In the genomic region with DNA sequence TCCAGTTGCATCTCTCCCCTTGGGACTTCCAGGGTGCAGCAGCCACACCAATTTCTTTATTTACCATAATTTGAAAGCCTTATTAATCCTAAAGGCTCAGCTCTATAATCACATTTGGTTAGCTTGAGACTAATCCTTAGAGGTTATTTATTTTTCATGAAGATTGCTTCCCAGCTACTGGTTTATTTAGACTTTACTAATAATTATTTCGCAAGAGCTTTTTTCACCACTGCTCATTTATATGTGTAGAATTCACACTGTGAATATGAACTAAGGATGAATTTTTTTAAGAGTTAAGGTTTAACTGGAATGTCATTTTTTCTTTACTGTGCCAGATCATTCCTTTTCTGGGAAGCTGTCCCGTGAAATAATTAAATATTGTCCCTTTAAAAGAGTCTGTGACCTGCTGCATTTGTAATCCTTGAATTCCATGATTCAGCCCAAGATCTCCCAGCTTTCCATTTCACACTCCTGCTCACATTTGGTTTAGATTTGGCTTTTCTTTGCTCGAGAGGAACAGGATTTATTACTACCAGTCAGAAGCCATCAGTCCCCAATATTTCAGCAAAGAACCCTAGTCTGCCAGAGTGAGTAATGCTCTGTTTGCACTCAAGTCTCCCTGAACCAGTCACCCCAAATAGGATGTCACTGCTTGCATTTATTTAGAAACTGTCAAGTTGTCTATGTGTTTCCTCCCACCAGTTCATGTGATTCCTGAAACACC, we compare ENCODE assay signal across 25 cellular contexts. TPM values are rescaled to one million over a fixed set of nuclear protein-coding genes. Genes with fewer than 3 reads are reported as not detected.
DNase-seq lines count a peak whose midpoint lies in the region; ATAC-seq, FAIRE-seq and TF ChIP-seq lines count a peak whose summit lies in the region.
"Had no signal": no experiment of that assay in that cellular context is flagged by ENCODE, and none has a peak within 500 bp of the region (broad histone marks: within the 10 kb centered on the region; RNA-seq: fewer than 3 reads in every experiment).

No MANE protein-coding gene starts in this region.

- no peak overlapping the region for H3K4me3 Mint-ChIP-seq in nephron
- H3K4me3 Mint-ChIP-seq in CD4-positive, alpha-beta memory T cell: no peak overlapping the region
- H3K4me3 Mint-ChIP-seq: activated CD8-positive, alpha-beta T cell treated with anti-CD3 and anti-CD28 coated beads for 36 hours; neural crest cell had no signal

- POLR2A ChIA-PET in BJ (lab: Charles Lee): no interaction called here
- POLR2A ChIA-PET in CD4-positive, alpha-beta memory T cell (lab: Charles Lee; ENCODE audit: partially characterized antibody): interaction anchor here (0.8 to 1.3 kb wide), 3 partner anchors 9 to 52 kb away, joined by 4 to 5 read pairs (median 4); no protein-coding TSS in a partner anchor

- no peak for TF ChIP-seq CTCF in BJ (IDR thresholded peaks at IDR 0.05; ENCODE audit: insufficient read depth, low read depth, low read length)
- no peak for TF ChIP-seq CTCF in nephron (IDR thresholded peaks at IDR 0.05; ENCODE audit: unreplicated experiment in 3 of 3)

- DNase-seq in BJ (ENCODE audit: low read depth): peak; percentile 57
- no peak for DNase-seq in GM12892 (ENCODE audit: insufficient read length)
- no peak for DNase-seq in adipocyte (ENCODE audit: low read depth)
- no peak for DNase-seq in CD4-positive, alpha-beta memory T cell
- DNase-seq in NCI-H187 treated with DMSO at 0.1 percent for 48 hours (lab: John Stamatoyannopoulos, UW): no peak
- DNase-seq: activated CD8-positive, alpha-beta T cell treated with anti-CD3 and anti-CD28 coated beads for 36 hours; activated naive CD4-positive, alpha-beta T cell; activated T-cell treated with anti-CD3 and anti-CD28 coated beads, Interleukin-2, amount 50 U/mL, for 1 hour; AML-193; aorta; effector CD4-positive, alpha-beta T cell; MG63; NCI-H146; NCI-H69; posterior cingulate gyrus; sigmoid colon; substantia nigra; SW 1271 had no signal

- no peak for TF ChIP-seq POLR2A in GM12892 (IDR thresholded peaks at IDR 0.05; ENCODE audit: low read depth, low read length)

- H3K4me1 Mint-ChIP-seq in nephron: peaks cover 29% of the 10 kb centered on the region
- peaks cover 21 to 48% (median 41%) of the 10 kb centered on the region in 4 donors for H3K4me1 Mint-ChIP-seq in CD4-positive, alpha-beta memory T cell

- peak overlapping the region in 2 of 3 experiments; percentile 2 for H3K27ac Mint-ChIP-seq in nephron
- peak overlapping the region in 1 of 7 donors; percentile 1 for H3K27ac Mint-ChIP-seq in CD4-positive, alpha-beta memory T cell
- H3K27ac Mint-ChIP-seq: activated CD8-positive, alpha-beta T cell treated with anti-CD3 and anti-CD28 coated beads for 36 hours had no signal

- peaks cover 43% of the 10 kb centered on the region for H3K27me3 Mint-ChIP-seq in nephron (ENCODE audit: low read depth)
- H3K27me3 Mint-ChIP-seq in CD4-positive, alpha-beta memory T cell: no peaks in the 10 kb centered on the region
- H3K27me3 Mint-ChIP-seq: activated CD8-positive, alpha-beta T cell treated with anti-CD3 and anti-CD28 coated beads for 36 hours had no signal

- H3K9me3 Mint-ChIP-seq in nephron: no peaks in the 10 kb centered on the region
- no peaks in the 10 kb centered on the region for H3K9me3 Mint-ChIP-seq in CD4-positive, alpha-beta memory T cell
- H3K9me3 Mint-ChIP-seq: activated CD8-positive, alpha-beta T cell treated with anti-CD3 and anti-CD28 coated beads for 36 hours had no signal

- peak; percentile 91 for FAIRE-seq in GM12892 (lab: Jason Lieb, UNC)
- FAIRE-seq: GM18507, H54, islet of Langerhans, urothelium cell line had no signal

- H3K9ac ChIP-seq in adipocyte (ENCODE audit: low read length): peak overlapping the region; percentile 31

- peaks cover 23% of the 10 kb centered on the region for H3K4me1 ChIP-seq in adipocyte (ENCODE audit: control insufficient read depth, insufficient read depth, low read length)
- H3K4me1 ChIP-seq in CD4-positive, alpha-beta memory T cell (ENCODE audit: insufficient read depth, low read length): peaks cover 26% of the 10 kb centered on the region

- H3K4me3 ChIP-seq in BJ (ENCODE audit: low read depth, low read length): no peak overlapping the region
- H3K4me3 ChIP-seq in adipocyte (ENCODE audit: low read length): peak overlapping the region; percentile 37
- no peak overlapping the region for H3K4me3 ChIP-seq in CD4-positive, alpha-beta memory T cell (ENCODE audit: low read length in 2 of 2)
- H3K4me3 ChIP-seq: MG63, sigmoid colon had no signal

- ATAC-seq in HG03175 (IDR thresholded peaks at IDR 0.05; ENCODE audit: unreplicated experiment): no peak
- ATAC-seq: activated CD8-positive, alpha-beta T cell treated with anti-CD3 and anti-CD28 coated beads for 36 hours had no signal

- CTCF ChIA-PET in BJ (lab: Yijun Ruan, JAX): interaction anchor here (2.7 kb wide), 1 partner anchor 17 kb away, joined by 9 read pairs; no protein-coding TSS in a partner anchor
- CTCF ChIA-PET in CD4-positive, alpha-beta memory T cell (lab: Charles Lee; ENCODE audit: partially characterized antibody): interaction anchor here (1.5 kb wide), 1 partner anchor 171 kb away, joined by 3 read pairs; no protein-coding TSS in a partner anchor

- H3K27me3 ChIP-seq in BJ (ENCODE audit: control insufficient read depth, insufficient read depth, low read length) (no peaks in the 10 kb centered on the region), adipocyte (replicated peaks; ENCODE audit: control insufficient read depth, insufficient read depth, low read length) (no peaks in the 10 kb centered on the region)
- H3K27me3 ChIP-seq in CD4-positive, alpha-beta memory T cell (ENCODE audit: insufficient read depth, low read length): no peaks in the 10 kb centered on the region
- H3K27me3 ChIP-seq: MG63, sigmoid colon had no signal

- intact Hi-C loops in CD4-positive, alpha-beta memory T cell (cut with micrococcal nuclease): no loop called here

- H3K36me3 ChIP-seq in BJ (ENCODE audit: control insufficient read depth, insufficient read depth, low read length) (no peaks in the 10 kb centered on the region), adipocyte (ENCODE audit: control insufficient read depth, insufficient read depth, low read length, severe bottlenecking) (no peaks in the 10 kb centered on the region)
- no peaks in the 10 kb centered on the region for H3K36me3 ChIP-seq in CD4-positive, alpha-beta memory T cell (ENCODE audit: insufficient read depth, low read length)
- H3K36me3 ChIP-seq: sigmoid colon had no signal

- H3K27ac ChIP-seq in CD4-positive, alpha-beta memory T cell (ENCODE audit: low read depth, low read length): no peak overlapping the region
- H3K27ac ChIP-seq: sigmoid colon had no signal

- no peaks in the 10 kb centered on the region for H3K9me3 ChIP-seq in adipocyte (ENCODE audit: control insufficient read depth, low read length)
- H3K9me3 ChIP-seq in CD4-positive, alpha-beta memory T cell (ENCODE audit: control insufficient read depth in 1 of 2, low read length in 2 of 2): no peaks in the 10 kb centered on the region
- H3K9me3 ChIP-seq: MG63, sigmoid colon had no signal

- H3K36me3 Mint-ChIP-seq in nephron (ENCODE audit: low read depth): no peaks in the 10 kb centered on the region
- peaks cover 0 to 13% of the 10 kb centered on the region in 2 donors for H3K36me3 Mint-ChIP-seq in CD4-positive, alpha-beta memory T cell

RNA-seq across cellular contexts. Expression of gene CD44, which starts 4.4 kb away (rescaled TPM):
- polyA plus RNA-seq in BJ (2011; rRNA removed): 794 and 1,200 TPM in 2 replicates
- 596 and 791 TPM in 2 replicates for polyA minus RNA-seq in BJ (2011; rRNA and poly(A)+ RNA removed)
- polyA plus RNA-seq in GM12892 (2012; ENCODE audit: missing spikeins): 449 TPM
- 100 to 1,000 TPM; 808 to 809 TPM for total RNA-seq in CD4-positive, alpha-beta memory T cell
- polyA plus RNA-seq in CD4-positive, alpha-beta memory T cell: 100 to 1,000 TPM; 390 to 554 TPM
